Comparison of ENCODE assay signal across 8 cellular contexts in the genomic region with DNA sequence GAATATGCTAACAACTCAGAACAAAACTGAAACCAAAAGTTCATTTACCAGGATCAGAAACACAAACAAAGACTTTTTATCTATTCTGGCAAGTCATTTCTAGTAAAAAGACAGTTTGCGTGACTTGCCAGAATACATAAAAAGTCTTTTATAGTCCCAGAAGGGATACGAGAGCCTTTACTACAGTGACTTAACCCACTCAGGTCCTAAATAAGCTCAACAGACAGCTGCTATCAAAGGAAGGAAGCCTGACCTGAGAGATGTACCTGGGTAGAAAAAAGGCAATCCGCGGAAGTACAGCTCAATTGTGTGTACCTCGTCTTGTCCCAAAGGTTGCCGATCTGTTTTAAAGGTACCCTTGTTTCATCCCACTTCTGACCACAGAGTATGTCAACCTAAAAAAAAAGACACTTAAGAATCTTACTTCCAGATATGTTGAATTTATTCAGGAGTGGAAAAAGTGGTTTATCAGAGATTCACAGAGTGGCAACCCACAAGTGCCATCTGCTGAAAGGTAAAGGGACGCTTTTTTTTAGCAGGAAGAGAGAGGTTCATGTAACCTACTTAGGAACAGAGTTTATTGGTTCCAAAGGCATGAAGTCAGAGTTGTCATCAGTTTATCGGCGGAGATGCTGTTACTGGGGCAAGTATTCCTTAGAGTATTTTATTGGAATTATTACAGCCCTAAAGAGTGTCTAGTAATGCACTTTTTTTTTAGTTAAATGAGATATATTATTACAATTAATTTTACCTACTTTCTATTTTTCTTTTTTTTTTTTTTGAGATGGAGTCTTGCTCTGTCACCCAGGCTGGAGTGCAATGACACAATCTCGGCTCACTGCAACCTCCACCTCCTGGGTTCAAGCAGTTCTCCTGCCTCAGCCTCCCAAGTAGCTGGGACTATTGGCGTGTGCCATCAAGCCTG.
DNase-seq lines count a peak whose midpoint lies in the region; ATAC-seq and TF ChIP-seq lines count a peak whose summit lies in the region.

No MANE protein-coding gene starts in this region.

- intact Hi-C loops in heart left ventricle (cut with DNase I) (no loop called here), Right ventricle myocardium superior (cut with DNase I) (no loop called here), esophagus squamous epithelium (cut with DNase I) (no loop called here)

- peak overlapping the region in 4 of 12 donors; percentile 16 to 80 (median 26) for H3K27ac ChIP-seq in heart left ventricle
- H3K27ac ChIP-seq in esophagus squamous epithelium, result peak overlapping the region; percentile 17 to 66 (median 52)
- peak overlapping the region; percentile 44 to 76 (median 56) for H3K27ac ChIP-seq in upper lobe of left lung

- TF ChIP-seq EP300 in upper lobe of left lung (IDR thresholded peaks at IDR 0.05), result no peak

- H3K9me3 ChIP-seq in heart left ventricle (no peaks in the 10 kb centered on the region), esophagus squamous epithelium (no peaks in the 10 kb centered on the region), upper lobe of left lung (no peaks in the 10 kb centered on the region)

- peak overlapping the region in 8 of 12 donors; percentile 6 to 43 (median 14) for H3K4me3 ChIP-seq in heart left ventricle
- peak overlapping the region in 3 of 4 donors; percentile 28 to 54 (median 34) for H3K4me3 ChIP-seq in esophagus squamous epithelium
- peak overlapping the region in 2 of 4 donors; percentile 31 to 32 for H3K4me3 ChIP-seq in upper lobe of left lung
- no peak overlapping the region for H3K4me3 ChIP-seq in H7 (ENCODE audit: insufficient read depth, low read depth, low read length)

- TF ChIP-seq CTCF in heart left ventricle (IDR thresholded peaks at IDR 0.05) (no peak), esophagus squamous epithelium (IDR thresholded peaks at IDR 0.05) (no peak), upper lobe of left lung (IDR thresholded peaks at IDR 0.05) (no peak), omental fat pad (IDR thresholded peaks at IDR 0.05) (no peak)

- DNase-seq in heart left ventricle (no peak), Right ventricle myocardium superior (no peak), esophagus squamous epithelium (lab: John Stamatoyannopoulos, UW) (no peak), upper lobe of left lung (no peak), H7 (no peak), omental fat pad (ENCODE audit: low spot score) (no peak)

- H3K27me3 ChIP-seq in heart left ventricle (no peaks in the 10 kb centered on the region), esophagus squamous epithelium (no peaks in the 10 kb centered on the region), upper lobe of left lung (no peaks in the 10 kb centered on the region), H7 (ENCODE audit: control insufficient read depth, insufficient read depth, low read length) (no peaks in the 10 kb centered on the region)

- WGBS in heart left ventricle, 4 donors, result 60 to 68% (median 63%) methylated on average over 11 of the region's 11 CpGs
- WGBS in esophagus squamous epithelium, 2 donors, result 42 to 46% methylated on average over 11 of the region's 11 CpGs
- 55 to 62% methylated on average over 11 of the region's 11 CpGs for WGBS in upper lobe of left lung, 2 donors

- H3K4me1 ChIP-seq in heart left ventricle (peaks cover 0 to 15% (median 2%) of the 10 kb centered on the region in 12 donors), esophagus squamous epithelium (peaks cover 0 to 11% (median 3%) of the 10 kb centered on the region in 3 donors), upper lobe of left lung (peaks cover 5 to 16% (median 13%) of the 10 kb centered on the region in 4 donors)

- no peaks in the 10 kb centered on the region for H3K36me3 ChIP-seq in heart left ventricle
- no peaks in the 10 kb centered on the region for H3K36me3 ChIP-seq in esophagus squamous epithelium
- H3K36me3 ChIP-seq in upper lobe of left lung, result no peaks in the 10 kb centered on the region
- H3K36me3 ChIP-seq in H7 (replicated peaks; ENCODE audit: control insufficient read depth, insufficient read depth, low read length), result no peaks in the 10 kb centered on the region

- no peak for TF ChIP-seq POLR2A in heart left ventricle (IDR thresholded peaks at IDR 0.05)
- no peak for TF ChIP-seq POLR2A in esophagus squamous epithelium (IDR thresholded peaks at IDR 0.05)
- TF ChIP-seq POLR2A in upper lobe of left lung (IDR thresholded peaks at IDR 0.05), result no peak

- ATAC-seq in heart left ventricle, result peak in 1 of 4 donors; percentile 11
- ATAC-seq in Right ventricle myocardium superior (ENCODE audit: poor library complexity), result no peak
- ATAC-seq in HG03565 (IDR thresholded peaks at IDR 0.05; ENCODE audit: unreplicated experiment), result peak; percentile 67
- ATAC-seq in upper lobe of left lung (ENCODE audit: low FRiP score in 2 of 2), result no peak
- no peak for ATAC-seq in GM21515 (IDR thresholded peaks at IDR 0.05; ENCODE audit: unreplicated experiment)
- no peak for ATAC-seq in omental fat pad (ENCODE audit: low FRiP score)
